31 cellular contexts compared by ENCODE assay signal in the genomic region with DNA sequence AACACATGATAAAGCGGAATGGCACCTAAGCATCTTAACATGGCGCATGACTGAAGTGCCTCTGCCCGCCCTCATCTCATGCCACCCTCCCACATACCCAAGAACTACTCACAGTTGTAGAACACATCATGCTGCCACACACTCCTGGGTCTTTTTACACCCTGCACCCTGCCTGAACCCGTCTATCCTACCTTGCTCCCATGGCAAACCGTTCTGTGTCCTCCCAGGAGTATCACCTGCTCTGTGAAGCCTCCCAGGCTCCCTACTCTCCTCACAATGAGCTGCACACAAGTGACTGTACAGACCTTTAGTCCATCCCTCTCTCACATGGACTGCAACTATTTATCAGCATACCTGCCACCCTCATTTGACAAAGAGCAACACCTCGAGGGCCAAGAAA.
DNase-seq lines count a peak whose midpoint lies in the region; ATAC-seq, FAIRE-seq and TF ChIP-seq lines count a peak whose summit lies in the region.
"Had no signal": no experiment of that assay in that cellular context is flagged by ENCODE, and none has a peak within 500 bp of the region (broad histone marks: within the 10 kb centered on the region; RNA-seq: fewer than 3 reads in every experiment).

No MANE protein-coding gene starts in this region.

- peak overlapping the region; percentile 72 for H3K27ac ChIP-seq in left ventricle myocardium inferior (replicated peaks)
- peak overlapping the region; percentile 20 to 69 (median 56) for H3K27ac ChIP-seq in transverse colon
- H3K27ac ChIP-seq in OCI-LY7 (ENCODE audit: low read depth, low read length, poor library complexity, severe bottlenecking): no peak overlapping the region
- H3K27ac ChIP-seq: lower lobe of right lung, neural progenitor cell had no signal

- H3K27me3 ChIP-seq in left ventricle myocardium inferior (ENCODE audit: low read depth): no peaks in the 10 kb centered on the region
- H3K27me3 ChIP-seq in bronchial epithelial cell (ENCODE audit: control insufficient read depth, insufficient read depth, low read length): no peaks in the 10 kb centered on the region
- no peaks in the 10 kb centered on the region for H3K27me3 ChIP-seq in transverse colon
- H3K27me3 ChIP-seq: MG63, neural progenitor cell had no signal

- H3K36me3 ChIP-seq in left ventricle myocardium inferior (peaks cover 17% of the 10 kb centered on the region), bronchial epithelial cell (ENCODE audit: control insufficient read depth, insufficient read depth, low read length) (no peaks in the 10 kb centered on the region), transverse colon (no peaks in the 10 kb centered on the region), OCI-LY7 (ENCODE audit: insufficient read depth, low read length) (no peaks in the 10 kb centered on the region)
- H3K36me3 ChIP-seq: MG63, neural progenitor cell had no signal

- peak; percentile 52 for FAIRE-seq in bronchial epithelial cell (lab: Jason Lieb, UNC)
- FAIRE-seq: endometrium, keratinocyte had no signal

- no peaks in the 10 kb centered on the region for H3K79me2 ChIP-seq in OCI-LY7 (ENCODE audit: insufficient read depth, low read depth, low read length)

- no peak for TF ChIP-seq CTCF in left ventricle myocardium inferior (IDR thresholded peaks at IDR 0.05; ENCODE audit: borderline replicate concordance)
- TF ChIP-seq CTCF in bronchial epithelial cell (IDR thresholded peaks at IDR 0.05; ENCODE audit: insufficient read depth, low read length, severe bottlenecking): no peak
- no peak for TF ChIP-seq CTCF in transverse colon (IDR thresholded peaks at IDR 0.05)
- TF ChIP-seq CTCF in OCI-LY7 (conservative IDR thresholded peaks at IDR 0.05; ENCODE audit: low read length): no peak

- H4K20me1 ChIP-seq in OCI-LY7 (ENCODE audit: insufficient read depth, low read length): no peaks in the 10 kb centered on the region

- H3K27me3 Mint-ChIP-seq in natural killer cell treated with Interleukin-12 subunit alpha and Interleukin-12 subunit beta and Interleukin-15 and Interleukin-18, amount 100 ng/mL, for 72 hours: no peaks in the 10 kb centered on the region
- H3K27me3 Mint-ChIP-seq: activated CD8-positive, alpha-beta T cell treated with anti-CD3 and anti-CD28 coated beads for 36 hours; activated naive CD8-positive, alpha-beta T cell; dendritic cell treated with granulocyte-macrophage colony-stimulating factor and Interleukin-4, amounts not matched to agents 40 ng/mL and 50 ng/mL, for 4 days; T-helper 17 cell; type B pancreatic cell had no signal

- TF ChIP-seq POLR2A in transverse colon (IDR thresholded peaks at IDR 0.05) (no peak), erythroblast (IDR thresholded peaks at IDR 0.05; ENCODE audit: low read length) (no peak)

- H3K4me2 ChIP-seq in OCI-LY7 (ENCODE audit: low read length): no peak overlapping the region
- H3K4me2 ChIP-seq: neural progenitor cell had no signal

- H3K4me3 ChIP-seq in left ventricle myocardium inferior (no peak overlapping the region), bronchial epithelial cell (ENCODE audit: low read depth, low read length) (no peak overlapping the region), transverse colon (no peak overlapping the region), OCI-LY7 (ENCODE audit: low read depth, low read length, poor library complexity, severe bottlenecking) (no peak overlapping the region)
- H3K4me3 ChIP-seq: lower lobe of right lung, MG63, neural progenitor cell had no signal

- H3K4me1 ChIP-seq in left ventricle myocardium inferior (peaks cover 69% of the 10 kb centered on the region), transverse colon (peaks cover 12 to 25% (median 15%) of the 10 kb centered on the region in 4 donors), OCI-LY7 (ENCODE audit: insufficient read depth, low read length, poor library complexity, severe bottlenecking) (no peaks in the 10 kb centered on the region)

- peak overlapping the region; percentile 86 to 88 for H3K27ac Mint-ChIP-seq in natural killer cell treated with Interleukin-12 subunit alpha and Interleukin-12 subunit beta and Interleukin-15 and Interleukin-18, amount 100 ng/mL, for 72 hours
- H3K27ac Mint-ChIP-seq: activated CD8-positive, alpha-beta T cell treated with anti-CD3 and anti-CD28 coated beads for 36 hours; activated naive CD8-positive, alpha-beta T cell; dendritic cell treated with granulocyte-macrophage colony-stimulating factor and Interleukin-4, amounts not matched to agents 40 ng/mL and 50 ng/mL, for 4 days; neural progenitor cell; type B pancreatic cell had no signal

- BruUV-seq in OCI-LY7 (replicated peaks; lab: Mats Ljungman, UMichigan): no TSS peak

- peaks cover 13% of the 10 kb centered on the region for H3K9me3 Mint-ChIP-seq in natural killer cell treated with Interleukin-12 subunit alpha and Interleukin-12 subunit beta and Interleukin-15 and Interleukin-18, amount 100 ng/mL, for 72 hours

- TF ChIP-seq EP300 in transverse colon (IDR thresholded peaks at IDR 0.05; ENCODE audit: low read depth): no peak

- no peak for ATAC-seq in left ventricle myocardium superior
- ATAC-seq in natural killer cell treated with Interleukin-12 subunit alpha and Interleukin-12 subunit beta and Interleukin-15 and Interleukin-18, amount 100 ng/mL, for 72 hours: no peak
- ATAC-seq: activated CD8-positive, alpha-beta T cell treated with anti-CD3 and anti-CD28 coated beads for 36 hours; HCT116; SK-N-SH treated with all-trans-retinoic acid at 6 μM for 48 hours; stimulated activated naive CD8-positive, alpha-beta T cell treated with anti-CD3 and anti-CD28 coated beads, Interleukin-15, Interleukin-2, amounts not matched to agents 100 U/mL and 50 U/mL, for 24 hours; T-helper 17 cell had no signal

- 94 to 100% methylated on average over 5 to 6 of the region's 6 CpGs for WGBS in transverse colon (ENCODE audit: low coverage in 1 of 2), 2 donors

- DNase-seq in left ventricle myocardium inferior (no peak), left ventricle myocardium superior (no peak), bronchial epithelial cell (ENCODE audit: low read depth) (no peak), transverse colon (no peak), erythroblast (lab: John Stamatoyannopoulos, UW) (no peak), occipital lobe (lab: John Stamatoyannopoulos, UW) (no peak), OCI-LY7 (ENCODE audit: low spot score) (no peak)
- DNase-seq in natural killer cell treated with Interleukin-12 subunit alpha and Interleukin-12 subunit beta and Interleukin-15 and Interleukin-18, amount 100 ng/mL, for 72 hours (ENCODE audit: low spot score): no peak
- DNase-seq: ACHN; activated CD4-positive, CD25-positive, alpha-beta regulatory T cell treated with anti-CD3 and anti-CD28 coated beads, Interleukin-2, amount 50 U/mL, for 72 hours; activated CD8-positive, alpha-beta T cell treated with anti-CD3 and anti-CD28 coated beads for 36 hours; central memory CD4-positive, alpha-beta T cell; DMS153; KBM-7; lower lobe of right lung; MG63; NCI-H1105 treated with DMSO at 0.1 percent for 48 hours; NCI-H2081 treated with DMSO at 0.1 percent for 48 hours; NCI-H446; OCI-M1; posterior cingulate gyrus; stimulated activated naive CD8-positive, alpha-beta T cell treated with anti-CD3 and anti-CD28 coated beads, Interleukin-15, Interleukin-2, amounts not matched to agents 100 U/mL and 50 U/mL, for 24 hours; T-helper 17 cell had no signal

- intact Hi-C loops in left ventricle myocardium inferior (cut with micrococcal nuclease): no loop called here
- intact Hi-C loops in left ventricle myocardium superior (cut with micrococcal nuclease): no loop called here
- intact Hi-C loops in transverse colon (cut with DNase I; ENCODE audit: low total_unique reads): loop anchor here (10.0 kb wide), 1 partner anchor 93 kb away; no protein-coding TSS in a partner anchor
- intact Hi-C loops in OCI-LY7 (cut with micrococcal nuclease; ENCODE audit: unreplicated experiment): no loop called here

- H3K4me3 Mint-ChIP-seq in natural killer cell treated with Interleukin-12 subunit alpha and Interleukin-12 subunit beta and Interleukin-15 and Interleukin-18, amount 100 ng/mL, for 72 hours: no peak overlapping the region
- H3K4me3 Mint-ChIP-seq: activated CD8-positive, alpha-beta T cell treated with anti-CD3 and anti-CD28 coated beads for 36 hours; activated naive CD8-positive, alpha-beta T cell; dendritic cell treated with granulocyte-macrophage colony-stimulating factor and Interleukin-4, amounts not matched to agents 40 ng/mL and 50 ng/mL, for 4 days; neural progenitor cell; T-helper 17 cell; type B pancreatic cell had no signal

- CTCF ChIA-PET in OCI-LY7 (lab: Charles Lee; ENCODE audit: unreplicated experiment): no interaction called here

- no peaks in the 10 kb centered on the region for H3K9me2 ChIP-seq in OCI-LY7 (ENCODE audit: insufficient read depth, low read length)

- in situ Hi-C loops in transverse colon (cut with MboI; ENCODE audit: low pct_ligation_motif_present in 1 of 4, low pct_unique_long_range_greater_than_20kb in 1 of 4, low sequenced_read_pairs in 3 of 4): no loop called here

- peaks cover 60 to 63% of the 10 kb centered on the region in 2 donors for H3K4me1 Mint-ChIP-seq in natural killer cell treated with Interleukin-12 subunit alpha and Interleukin-12 subunit beta and Interleukin-15 and Interleukin-18, amount 100 ng/mL, for 72 hours (ENCODE audit: low read depth in 2 of 2)

- H2AFZ ChIP-seq in OCI-LY7 (ENCODE audit: low read length): no peak overlapping the region
- H2AFZ ChIP-seq: neural progenitor cell had no signal

- H3K36me3 Mint-ChIP-seq in natural killer cell treated with Interleukin-12 subunit alpha and Interleukin-12 subunit beta and Interleukin-15 and Interleukin-18, amount 100 ng/mL, for 72 hours: peaks cover 51% of the 10 kb centered on the region

- H3K9me3 ChIP-seq in left ventricle myocardium inferior (replicated peaks): no peaks in the 10 kb centered on the region
- no peaks in the 10 kb centered on the region for H3K9me3 ChIP-seq in transverse colon
- H3K9me3 ChIP-seq in OCI-LY7 (ENCODE audit: low read length): no peaks in the 10 kb centered on the region
- H3K9me3 ChIP-seq: lower lobe of right lung had no signal

- POLR2A ChIA-PET in OCI-LY7 (lab: Charles Lee): no interaction called here
